ENCODE assay signal across 23 cellular contexts in the genomic region with DNA sequence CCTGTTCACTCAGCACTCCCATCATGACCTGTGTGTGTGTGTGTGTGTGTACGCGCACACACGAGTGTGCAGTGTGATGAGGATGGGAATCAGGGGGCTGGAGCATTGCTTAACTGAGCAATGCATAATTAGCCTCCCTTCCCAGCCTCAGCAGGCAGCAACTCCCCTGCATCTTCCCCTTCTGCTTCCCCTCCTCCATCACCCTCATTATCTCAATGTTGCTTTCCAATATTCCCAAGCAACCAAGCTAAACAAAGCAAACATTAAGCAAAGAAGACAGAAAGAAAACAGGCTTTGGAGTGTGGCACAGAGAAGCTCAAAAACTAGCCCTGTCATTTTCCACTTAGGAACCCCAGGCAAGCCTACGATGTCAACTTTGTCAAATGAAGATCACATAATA.
DNase-seq lines count a peak whose midpoint lies in the region; ATAC-seq and TF ChIP-seq lines count a peak whose summit lies in the region.
"Had no signal": no experiment of that assay in that cellular context is flagged by ENCODE, and none has a peak within 500 bp of the region (broad histone marks: within the 10 kb centered on the region; RNA-seq: fewer than 3 reads in every experiment).

No MANE protein-coding gene starts in this region.

- no peak overlapping the region for H2BK5ac ChIP-seq in mesendoderm (ENCODE audit: low read length)

- H2BK15ac ChIP-seq in mesendoderm (replicated peaks; ENCODE audit: low read depth), result no peak overlapping the region

- no peak overlapping the region for H3K4me2 ChIP-seq in mesendoderm (ENCODE audit: low read length)
- H3K4me2 ChIP-seq: smooth muscle cell had no signal

- H4K5ac ChIP-seq in mesendoderm (ENCODE audit: low read length), result no peak overlapping the region

- no peak overlapping the region for H3K4ac ChIP-seq in mesendoderm (ENCODE audit: low read depth, low read length)

- H3K56ac ChIP-seq in mesendoderm (ENCODE audit: low read length), result no peak overlapping the region

- WGBS in mesendoderm (ENCODE audit: extremely low coverage, insufficient coverage, low lambda C conversion rate), result no CpG with 5 or more reads among the region's 4 CpGs
- WGBS in thyroid gland, 2 donors, result 65 to 70% methylated on average over 4 of the region's 4 CpGs

- H4K8ac ChIP-seq in mesendoderm (ENCODE audit: low read depth, low read length), result no peak overlapping the region

- DNase-seq in NCI-H526 (lab: John Stamatoyannopoulos, UW) (peak; percentile 27 to 32), NCI-H526 treated with DMSO at 0.1 percent for 48 hours (lab: John Stamatoyannopoulos, UW) (no peak), RPMI7951 (ENCODE audit: low read depth) (peak; percentile 11), mesendoderm (peak; percentile 27), thyroid gland (no peak), NCI-H524 treated with DMSO at 0.1 percent for 48 hours (lab: John Stamatoyannopoulos, UW) (no peak), iPS-NIHi11 (ENCODE audit: low spot score) (no peak)
- DNase-seq: activated CD4-positive, CD25-positive, alpha-beta regulatory T cell; activated T-cell treated with anti-CD3 and anti-CD28 coated beads, Interleukin-2, amount 50 U/mL, for 72 hours; DMS79; glutamatergic neuron; NCI-H187 treated with DMSO at 0.1 percent for 48 hours; NCI-H774; PC-3; posterior cingulate gyrus; stimulated activated CD4-positive, alpha-beta T cell treated with anti-CD3 and anti-CD28 coated beads, Interleukin-4, amount 100 ng/mL, for 4 hours; T-helper 17 cell had no signal

- no peak overlapping the region for H3K9ac ChIP-seq in mesendoderm (ENCODE audit: low read length)

- H3K9me3 ChIP-seq in thyroid gland, result no peaks in the 10 kb centered on the region
- H3K9me3 ChIP-seq: SJSA1 had no signal

- H3K4me3 ChIP-seq in mesendoderm (ENCODE audit: low read length) (no peak overlapping the region), thyroid gland (replicated peaks in 1 of 3) (no peak overlapping the region)
- H3K4me3 ChIP-seq: lung, SJSA1, smooth muscle cell had no signal

- H2BK120ac ChIP-seq in mesendoderm (ENCODE audit: low read depth, low read length), result no peak overlapping the region

- H3K79me1 ChIP-seq in mesendoderm (ENCODE audit: low read length), result no peaks in the 10 kb centered on the region

- no peak overlapping the region for H3K18ac ChIP-seq in mesendoderm (ENCODE audit: low read length)

- H3K4me1 ChIP-seq in mesendoderm (ENCODE audit: control insufficient read depth, low read depth, low read length) (no peaks in the 10 kb centered on the region), thyroid gland (peaks cover 65 to 72% of the 10 kb centered on the region in 2 donors)
- H3K4me1 ChIP-seq: SJSA1 had no signal

- H3K27ac ChIP-seq in mesendoderm (ENCODE audit: low read depth, low read length), result no peak overlapping the region
- peak overlapping the region; percentile 43 to 98 (median 91) for H3K27ac ChIP-seq in thyroid gland
- H3K27ac ChIP-seq: C4-2B, SJSA1 had no signal

- no peaks in the 10 kb centered on the region for H3K79me2 ChIP-seq in mesendoderm (ENCODE audit: control insufficient read depth, insufficient read depth, low read length)

- H3K36me3 ChIP-seq in mesendoderm (ENCODE audit: control insufficient read depth, insufficient read depth, low read length), result no peaks in the 10 kb centered on the region
- H3K36me3 ChIP-seq in thyroid gland, result no peaks in the 10 kb centered on the region
- H3K36me3 ChIP-seq: SJSA1 had no signal

- intact Hi-C loops in thyroid gland (cut with DNase I), result no loop called here

- no peaks in the 10 kb centered on the region for H3K27me3 ChIP-seq in mesendoderm (ENCODE audit: insufficient read depth, low read length, poor library complexity)
- no peaks in the 10 kb centered on the region for H3K27me3 ChIP-seq in thyroid gland
- H3K27me3 ChIP-seq: SJSA1 had no signal

- no peak overlapping the region for H3K23ac ChIP-seq in mesendoderm (ENCODE audit: low read length)

- no peak for ATAC-seq in HG03354 (IDR thresholded peaks at IDR 0.05; ENCODE audit: poor library complexity, severe bottlenecking, unreplicated experiment)
- ATAC-seq: activated naive CD4-positive, alpha-beta T cell treated with anti-CD3 and anti-CD28 coated beads, Interleukin-2, amount 50 U/mL, for 72 hours; activated T-cell treated with anti-CD3 and anti-CD28 coated beads, Interleukin-2, amount 50 U/mL, for 72 hours; PC-3; T-helper 17 cell had no signal

- no peak overlapping the region for H2AK5ac ChIP-seq in mesendoderm (ENCODE audit: low read length)

- peak in 1 of 2 donors; percentile 6 for TF ChIP-seq POLR2A in thyroid gland (IDR thresholded peaks at IDR 0.05)

- no peak for TF ChIP-seq CTCF in thyroid gland (IDR thresholded peaks at IDR 0.05)

Comparison
In these comparisons a context has a peak if more than half of its experiments do, and no peak if none do; other contexts are left out.
1. DNase-seq: peak in NCI-H526 (2 of 2), RPMI7951 (single experiment) and mesendoderm (single experiment); none in NCI-H526 treated with DMSO at 0.1 percent for 48 hours (single experiment), thyroid gland (0 of 2), NCI-H524 treated with DMSO at 0.1 percent for 48 hours (single experiment) and iPS-NIHi11 (single experiment).